In the genomic region with DNA sequence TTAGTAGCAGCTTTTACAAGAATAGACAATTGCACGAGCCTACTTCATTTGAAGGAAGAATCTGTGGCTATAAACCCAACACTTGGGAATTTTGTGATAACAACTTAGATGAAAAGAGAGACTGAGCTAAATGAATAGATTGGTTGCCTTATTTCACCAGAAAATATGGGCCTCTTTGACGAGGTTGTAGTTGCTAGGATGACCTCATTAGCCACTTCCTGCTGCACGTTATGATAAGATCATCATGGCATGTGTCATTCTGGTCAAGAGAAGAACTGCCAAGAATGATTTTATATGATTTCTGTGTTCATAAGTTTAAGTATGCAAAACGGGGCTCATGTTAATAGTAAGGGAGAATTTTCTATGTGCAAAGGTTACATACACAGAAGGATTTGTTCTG, we compare ENCODE assay signal across 13 cellular contexts.
DNase-seq lines count a peak whose midpoint lies in the region; ATAC-seq and TF ChIP-seq lines count a peak whose summit lies in the region.
"Had no signal": no experiment of that assay in that cellular context is flagged by ENCODE, and none has a peak within 500 bp of the region (broad histone marks: within the 10 kb centered on the region; RNA-seq: fewer than 3 reads in every experiment).

No MANE protein-coding gene starts in this region.

- H3K36me3 ChIP-seq in BLaER1: no peaks in the 10 kb centered on the region

- H3K27me3 ChIP-seq in BLaER1 (no peaks in the 10 kb centered on the region), HL-60 (ENCODE audit: insufficient read depth, poor library complexity, severe bottlenecking) (no peaks in the 10 kb centered on the region)

- no peak for TF ChIP-seq CTCF in HL-60 (IDR thresholded peaks at IDR 0.05; ENCODE audit: insufficient read depth, low read length)
- no peak for TF ChIP-seq CTCF in GM13977 (IDR thresholded peaks at IDR 0.05; ENCODE audit: extremely low read depth, insufficient read depth, missing control alignments)

- no peak overlapping the region for H3K27ac Mint-ChIP-seq in stimulated activated naive B cell treated with anti-CD40 and anti-IgM and Interleukin-4, amounts not matched to agents 10 μg/mL and 1 μg/mL and 100 μg/mL, for 72 hours
- H3K27ac Mint-ChIP-seq: GM23338 had no signal

- in situ Hi-C loops in GM13977 (cut with MboI; ENCODE audit: low pct_unique_long_range_greater_than_20kb, low sequenced_read_pairs, unreplicated experiment): no loop called here

- no peaks in the 10 kb centered on the region for H3K27me3 Mint-ChIP-seq in stimulated activated naive B cell treated with anti-CD40 and anti-IgM and Interleukin-4, amounts not matched to agents 10 μg/mL and 1 μg/mL and 100 μg/mL, for 72 hours

- peak; percentile 55 to 60 for DNase-seq in HL-60 (ENCODE audit: low read depth in 1 of 2, low spot score in 1 of 2)
- DNase-seq in SKM-1 (lab: John Stamatoyannopoulos, UW; ENCODE audit: unreplicated experiment): peak; percentile 42
- peak; percentile 41 for DNase-seq in glomerular endothelial cell (ENCODE audit: extremely low read depth, low read depth, low spot score)
- DNase-seq in stimulated activated naive B cell treated with anti-CD40 and anti-IgM and Interleukin-4, amounts not matched to agents 10 μg/mL and 1 μg/mL and 100 μg/mL, for 72 hours: no peak
- no peak for DNase-seq in GM13977 (ENCODE audit: low spot score)
- DNase-seq in midbrain (lab: John Stamatoyannopoulos, UW): no peak
- DNase-seq: activated T-cell treated with anti-CD3 and anti-CD28 coated beads, Interleukin-2, amount 50 U/mL, for 72 hours; cerebellar nuclear complex; nucleus accumbens; stimulated activated CD4-positive, alpha-beta T cell treated with anti-CD3 and anti-CD28 coated beads, Interleukin-4, amount 100 ng/mL, for 4 hours had no signal

- no peak overlapping the region for H3K9ac ChIP-seq in BLaER1

- no peaks in the 10 kb centered on the region for H3K36me3 Mint-ChIP-seq in stimulated activated naive B cell treated with anti-CD40 and anti-IgM and Interleukin-4, amounts not matched to agents 10 μg/mL and 1 μg/mL and 100 μg/mL, for 72 hours

- no peak overlapping the region for H3K4me3 ChIP-seq in BLaER1
- no peak overlapping the region for H3K4me3 ChIP-seq in HL-60 (replicated peaks; ENCODE audit: insufficient read depth, low read length)
- H3K4me3 ChIP-seq: GM23338 had no signal

- no peaks in the 10 kb centered on the region for H4K20me1 ChIP-seq in BLaER1

- ATAC-seq in HG02798 (IDR thresholded peaks at IDR 0.05; ENCODE audit: poor library complexity, unreplicated experiment): no peak
- ATAC-seq in stimulated activated naive B cell treated with anti-CD40 and anti-IgM and Interleukin-4, amounts not matched to agents 10 μg/mL and 1 μg/mL and 100 μg/mL, for 72 hours (replicated peaks): no peak
- ATAC-seq: GM23338 had no signal

- no peak overlapping the region for H3K4me3 Mint-ChIP-seq in stimulated activated naive B cell treated with anti-CD40 and anti-IgM and Interleukin-4, amounts not matched to agents 10 μg/mL and 1 μg/mL and 100 μg/mL, for 72 hours
- H3K4me3 Mint-ChIP-seq: activated T-cell treated with anti-CD3 and anti-CD28 coated beads, Interleukin-2, amount 50 U/mL, for 72 hours; GM23338 had no signal

- peak overlapping the region; percentile 29; the same call in 1 of the 2 replicates for H3K4me2 ChIP-seq in BLaER1
- H3K4me2 ChIP-seq: GM23338 had no signal

- H3K9me3 Mint-ChIP-seq in stimulated activated naive B cell treated with anti-CD40 and anti-IgM and Interleukin-4, amounts not matched to agents 10 μg/mL and 1 μg/mL and 100 μg/mL, for 72 hours: peaks cover 6 to 7% of the 10 kb centered on the region in 2 donors

- H3K27ac ChIP-seq in BLaER1 (no peak overlapping the region), HL-60 (replicated peaks) (peak overlapping the region; percentile 38)

- no peaks in the 10 kb centered on the region for H3K4me1 Mint-ChIP-seq in stimulated activated naive B cell treated with anti-CD40 and anti-IgM and Interleukin-4, amounts not matched to agents 10 μg/mL and 1 μg/mL and 100 μg/mL, for 72 hours
- H3K4me1 Mint-ChIP-seq: GM23338 had no signal

- H3K4me1 ChIP-seq in BLaER1: peaks cover 26% of the 10 kb centered on the region

- H3K9me3 ChIP-seq in BLaER1: no peaks in the 10 kb centered on the region; the same call in none of the 2 replicates

Comparison
In these comparisons a context has a peak if more than half of its experiments do, and no peak if none do; other contexts are left out.
1. DNase-seq: peak in HL-60 (2 of 2), SKM-1 (single experiment) and glomerular endothelial cell (single experiment); none in stimulated activated naive B cell treated with anti-CD40 and anti-IgM and Interleukin-4, amounts not matched to agents 10 μg/mL and 1 μg/mL and 100 μg/mL, for 72 hours (single experiment), GM13977 (single experiment) and midbrain (single experiment).